Comparison of ENCODE assay signal across 1 cellular context in the genomic region with DNA sequence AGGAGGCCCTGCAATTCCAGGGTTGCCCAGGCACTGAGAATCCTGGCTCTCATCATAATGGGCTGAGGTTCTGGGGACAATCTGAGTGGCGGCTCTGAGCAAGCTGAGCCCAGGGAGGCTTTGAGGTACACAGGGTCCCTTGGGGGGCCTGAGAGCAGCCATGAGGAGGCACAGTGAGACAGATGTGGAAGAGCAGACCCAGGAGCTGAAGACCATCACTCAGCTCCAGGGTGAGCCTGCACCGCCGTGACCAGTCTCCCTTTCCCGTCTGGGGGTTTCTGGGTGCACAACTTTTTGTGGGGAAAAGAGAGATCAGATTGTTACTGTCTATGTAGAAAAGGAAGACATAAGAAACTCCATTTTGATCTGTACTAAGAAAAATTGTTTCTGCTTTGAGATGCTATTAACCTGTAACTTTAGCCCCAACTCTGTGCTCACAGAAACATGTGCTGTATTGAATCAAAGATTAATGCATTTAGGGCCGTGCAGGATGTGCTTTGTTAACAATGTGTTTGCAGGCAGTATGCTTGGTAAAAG.
TF ChIP-seq lines count a peak whose summit lies in the region.

A gene (plus strand): TSS at position 101 of the 537 bp plus-strand sequence. CDS start 60 bp downstream, at position 161.

TF ChIP-seq in K562, 482 proteins besides CTCF, POLR2A, EP300 and RAD21 (continued from another document):
- TF ChIP-seq, protein P1, sequence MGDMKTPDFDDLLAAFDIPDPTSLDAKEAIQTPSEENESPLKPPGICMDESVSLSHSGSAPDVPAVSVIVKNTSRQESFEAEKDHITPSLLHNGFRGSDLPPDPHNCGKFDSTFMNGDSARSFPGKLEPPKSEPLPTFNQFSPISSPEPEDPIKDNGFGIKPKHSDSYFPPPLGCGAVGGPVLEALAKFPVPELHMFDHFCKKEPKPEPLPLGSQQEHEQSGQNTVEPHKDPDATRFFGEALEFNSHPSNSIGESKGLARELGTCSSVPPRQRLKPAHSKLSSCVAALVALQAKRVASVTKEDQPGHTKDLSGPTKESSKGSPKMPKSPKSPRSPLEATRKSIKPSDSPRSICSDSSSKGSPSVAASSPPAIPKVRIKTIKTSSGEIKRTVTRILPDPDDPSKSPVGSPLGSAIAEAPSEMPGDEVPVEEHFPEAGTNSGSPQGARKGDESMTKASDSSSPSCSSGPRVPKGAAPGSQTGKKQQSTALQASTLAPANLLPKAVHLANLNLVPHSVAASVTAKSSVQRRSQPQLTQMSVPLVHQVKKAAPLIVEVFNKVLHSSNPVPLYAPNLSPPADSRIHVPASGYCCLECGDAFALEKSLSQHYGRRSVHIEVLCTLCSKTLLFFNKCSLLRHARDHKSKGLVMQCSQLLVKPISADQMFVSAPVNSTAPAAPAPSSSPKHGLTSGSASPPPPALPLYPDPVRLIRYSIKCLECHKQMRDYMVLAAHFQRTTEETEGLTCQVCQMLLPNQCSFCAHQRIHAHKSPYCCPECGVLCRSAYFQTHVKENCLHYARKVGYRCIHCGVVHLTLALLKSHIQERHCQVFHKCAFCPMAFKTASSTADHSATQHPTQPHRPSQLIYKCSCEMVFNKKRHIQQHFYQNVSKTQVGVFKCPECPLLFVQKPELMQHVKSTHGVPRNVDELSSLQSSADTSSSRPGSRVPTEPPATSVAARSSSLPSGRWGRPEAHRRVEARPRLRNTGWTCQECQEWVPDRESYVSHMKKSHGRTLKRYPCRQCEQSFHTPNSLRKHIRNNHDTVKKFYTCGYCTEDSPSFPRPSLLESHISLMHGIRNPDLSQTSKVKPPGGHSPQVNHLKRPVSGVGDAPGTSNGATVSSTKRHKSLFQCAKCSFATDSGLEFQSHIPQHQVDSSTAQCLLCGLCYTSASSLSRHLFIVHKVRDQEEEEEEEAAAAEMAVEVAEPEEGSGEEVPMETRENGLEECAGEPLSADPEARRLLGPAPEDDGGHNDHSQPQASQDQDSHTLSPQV (IDR thresholded peaks at IDR 0.05) = peak; percentile 82
- TF ChIP-seq, protein P2, sequence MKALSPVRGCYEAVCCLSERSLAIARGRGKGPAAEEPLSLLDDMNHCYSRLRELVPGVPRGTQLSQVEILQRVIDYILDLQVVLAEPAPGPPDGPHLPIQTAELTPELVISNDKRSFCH (CRISPR knock-in tag; IDR thresholded peaks at IDR 0.05) = no peak
- TF ChIP-seq, protein P2 (tag; IDR thresholded peaks at IDR 0.05) = no peak
- TF ChIP-seq, protein P3, sequence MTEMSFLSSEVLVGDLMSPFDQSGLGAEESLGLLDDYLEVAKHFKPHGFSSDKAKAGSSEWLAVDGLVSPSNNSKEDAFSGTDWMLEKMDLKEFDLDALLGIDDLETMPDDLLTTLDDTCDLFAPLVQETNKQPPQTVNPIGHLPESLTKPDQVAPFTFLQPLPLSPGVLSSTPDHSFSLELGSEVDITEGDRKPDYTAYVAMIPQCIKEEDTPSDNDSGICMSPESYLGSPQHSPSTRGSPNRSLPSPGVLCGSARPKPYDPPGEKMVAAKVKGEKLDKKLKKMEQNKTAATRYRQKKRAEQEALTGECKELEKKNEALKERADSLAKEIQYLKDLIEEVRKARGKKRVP (CRISPR knock-in tag; IDR thresholded peaks at IDR 0.05) = 0 out of 2 replicates have a peak, but pooled peaks have one; percentile 19
- TF ChIP-seq SP2 (IDR thresholded peaks at IDR 0.05; ENCODE audit: extremely low read depth, low read depth, low read length, poor library complexity, severe bottlenecking) (no peak), CBX8 (IDR thresholded peaks at IDR 0.05; ENCODE audit: borderline replicate concordance, extremely low read depth, low read depth, low read length, poor library complexity, severe bottlenecking) (no peak), ZBTB8A (IDR thresholded peaks at IDR 0.05; ENCODE audit: partially characterized antibody) (no peak), LEF1 (IDR thresholded peaks at IDR 0.05) (no peak), ZNF224 (CRISPR knock-in tag; IDR thresholded peaks at IDR 0.05) (no peak), KLF6 (CRISPR knock-in tag; IDR thresholded peaks at IDR 0.05; ENCODE audit: borderline replicate concordance) (peak; percentile 33; the same call in 1 of the 2 replicates), ZNF584 (CRISPR knock-in tag; IDR thresholded peaks at IDR 0.05; ENCODE audit: low read depth) (no peak)
- TF ChIP-seq, protein P4, sequence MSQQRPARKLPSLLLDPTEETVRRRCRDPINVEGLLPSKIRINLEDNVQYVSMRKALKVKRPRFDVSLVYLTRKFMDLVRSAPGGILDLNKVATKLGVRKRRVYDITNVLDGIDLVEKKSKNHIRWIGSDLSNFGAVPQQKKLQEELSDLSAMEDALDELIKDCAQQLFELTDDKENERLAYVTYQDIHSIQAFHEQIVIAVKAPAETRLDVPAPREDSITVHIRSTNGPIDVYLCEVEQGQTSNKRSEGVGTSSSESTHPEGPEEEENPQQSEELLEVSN (IDR thresholded peaks at IDR 0.05; ENCODE audit: borderline replicate concordance in 1 of 2, extremely low read depth in 1 of 2, insufficient read depth in 1 of 2, insufficient read length in 1 of 2, low read depth in 1 of 2, low read length in 1 of 2, poor library complexity in 1 of 2, severe bottlenecking in 1 of 2) = no peak
- TF ChIP-seq, protein P5, sequence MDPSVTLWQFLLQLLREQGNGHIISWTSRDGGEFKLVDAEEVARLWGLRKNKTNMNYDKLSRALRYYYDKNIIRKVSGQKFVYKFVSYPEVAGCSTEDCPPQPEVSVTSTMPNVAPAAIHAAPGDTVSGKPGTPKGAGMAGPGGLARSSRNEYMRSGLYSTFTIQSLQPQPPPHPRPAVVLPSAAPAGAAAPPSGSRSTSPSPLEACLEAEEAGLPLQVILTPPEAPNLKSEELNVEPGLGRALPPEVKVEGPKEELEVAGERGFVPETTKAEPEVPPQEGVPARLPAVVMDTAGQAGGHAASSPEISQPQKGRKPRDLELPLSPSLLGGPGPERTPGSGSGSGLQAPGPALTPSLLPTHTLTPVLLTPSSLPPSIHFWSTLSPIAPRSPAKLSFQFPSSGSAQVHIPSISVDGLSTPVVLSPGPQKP (CRISPR knock-in tag; IDR thresholded peaks at IDR 0.05) = no peak
- TF ChIP-seq, protein P6, sequence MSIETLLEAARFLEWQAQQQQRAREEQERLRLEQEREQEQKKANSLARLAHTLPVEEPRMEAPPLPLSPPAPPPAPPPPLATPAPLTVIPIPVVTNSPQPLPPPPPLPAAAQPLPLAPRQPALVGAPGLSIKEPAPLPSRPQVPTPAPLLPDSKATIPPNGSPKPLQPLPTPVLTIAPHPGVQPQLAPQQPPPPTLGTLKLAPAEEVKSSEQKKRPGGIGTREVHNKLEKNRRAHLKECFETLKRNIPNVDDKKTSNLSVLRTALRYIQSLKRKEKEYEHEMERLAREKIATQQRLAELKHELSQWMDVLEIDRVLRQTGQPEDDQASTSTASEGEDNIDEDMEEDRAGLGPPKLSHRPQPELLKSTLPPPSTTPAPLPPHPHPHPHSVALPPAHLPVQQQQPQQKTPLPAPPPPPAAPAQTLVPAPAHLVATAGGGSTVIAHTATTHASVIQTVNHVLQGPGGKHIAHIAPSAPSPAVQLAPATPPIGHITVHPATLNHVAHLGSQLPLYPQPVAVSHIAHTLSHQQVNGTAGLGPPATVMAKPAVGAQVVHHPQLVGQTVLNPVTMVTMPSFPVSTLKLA (conservative IDR thresholded peaks at IDR 0.05) = no peak; a peak in 1 of 4 replicates
